8 cellular contexts compared by ENCODE assay signal in the genomic region with DNA sequence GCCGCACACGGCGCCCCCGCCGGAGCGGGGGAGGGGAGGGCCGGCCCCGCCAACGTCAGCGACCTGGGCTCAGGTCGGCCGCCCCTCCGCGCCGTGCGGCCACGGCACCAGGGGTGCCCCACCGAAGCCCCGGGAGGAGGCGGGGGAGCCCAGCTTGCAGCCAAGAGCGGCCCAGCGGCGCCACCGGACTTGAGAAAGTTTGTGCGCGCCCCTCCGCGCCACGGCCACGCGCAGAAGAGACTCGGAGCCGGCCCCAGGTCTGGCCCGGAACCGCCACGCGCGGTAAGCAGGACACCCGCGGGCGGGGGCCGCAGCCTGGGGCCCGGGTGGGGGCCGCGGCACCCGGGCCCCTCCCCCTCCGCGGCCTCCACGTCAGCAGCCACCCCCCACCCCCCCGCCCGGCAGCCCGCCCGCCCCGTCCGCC. TPM values are rescaled to one million over a fixed set of nuclear protein-coding genes. Genes with fewer than 3 reads are reported as not detected.
A peak's percentile ranks its signal among the peaks of the same experiment; 100 is the strongest.
DNase-seq lines count a peak whose midpoint lies in the region; ATAC-seq and TF ChIP-seq lines count a peak whose summit lies in the region.

No MANE protein-coding gene starts in this region.

- H3K4me1 ChIP-seq in prostate gland (replicated peaks) = peaks cover 9% of the 10 kb centered on the region

- no peak for TF ChIP-seq POLR2A in prostate gland (IDR thresholded peaks at IDR 0.05)

- peak; percentile 47 for DNase-seq in AG08396 (ENCODE audit: low spot score)
- peak; percentile 27 for DNase-seq in GM19238 (ENCODE audit: insufficient read length, low spot score)
- peak; percentile 65 for DNase-seq in activated CD8-positive, alpha-beta memory T cell treated with anti-CD3 and anti-CD28 coated beads, Interleukin-2, amount 50 U/mL, for 48 hours
- peak; percentile 66 for DNase-seq in Right ventricle myocardium superior
- peak; percentile 18 for DNase-seq in prostate gland (ENCODE audit: low spot score)
- no peak for DNase-seq in NCI-H1048 (lab: John Stamatoyannopoulos, UW)

- H3K36me3 ChIP-seq in prostate gland = no peaks in the 10 kb centered on the region

- TF ChIP-seq CTCF in prostate gland (IDR thresholded peaks at IDR 0.05) = no peak

- WGBS in prostate gland = 2% methylated on average over 32 of the region's 55 CpGs

- no peaks in the 10 kb centered on the region for H3K9me3 ChIP-seq in prostate gland

- intact Hi-C loops in Right ventricle myocardium superior (cut with DNase I) = no loop called here
- intact Hi-C loops in prostate gland (cut with DNase I) = loop anchor here (2.0 to 5.0 kb wide), 3 partner anchors 42 to 170 kb away; partner anchors contain the start of genes FARP2, HDLBP, MTERF4 and SEPTIN2

- peak overlapping the region; percentile 94 to 100 for H3K4me3 ChIP-seq in prostate gland

- ATAC-seq in HG03460 (IDR thresholded peaks at IDR 0.05; ENCODE audit: unreplicated experiment) (peak; percentile 22), Right ventricle myocardium superior (ENCODE audit: poor library complexity) (peak; percentile 26), HG03378 (IDR thresholded peaks at IDR 0.05; ENCODE audit: unreplicated experiment) (no peak)

- peak overlapping the region; percentile 93 to 99 for H3K27ac ChIP-seq in prostate gland

- no peaks in the 10 kb centered on the region for H3K27me3 ChIP-seq in prostate gland (replicated peaks; ENCODE audit: insufficient read depth)

RNA-seq across cellular contexts. Expression of gene HDLBP, which starts 43.2 kb away (rescaled TPM):
- 373 TPM for total RNA-seq in Right ventricle myocardium superior
- total RNA-seq in prostate gland = 100 to 1,000 TPM; 529 to 612 TPM

RNA-seq across cellular contexts. Expression of gene SEPTIN2, which starts 43.4 kb away (rescaled TPM):
- total RNA-seq in Right ventricle myocardium superior (139 TPM), prostate gland (100 to 1,000 TPM; 202 to 284 TPM)
